In the genomic region with DNA sequence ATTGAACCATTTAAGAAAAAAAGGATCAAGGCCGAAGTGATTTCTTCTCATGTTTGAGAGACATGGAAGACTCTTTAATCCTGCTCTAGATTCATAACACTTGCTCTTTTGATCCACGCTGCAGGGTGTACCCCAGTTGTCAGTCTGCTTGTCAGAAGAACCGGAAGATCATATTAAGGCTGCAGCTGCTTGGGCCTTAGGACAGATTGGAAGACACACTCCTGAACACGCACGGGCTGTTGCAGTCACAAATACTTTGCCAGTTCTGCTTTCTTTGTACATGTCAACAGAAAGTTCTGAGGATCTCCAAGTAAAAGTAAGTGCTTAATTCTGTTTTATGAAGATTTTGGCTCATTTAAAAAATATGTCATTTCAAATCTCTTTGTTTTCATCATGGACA, we compare ENCODE assay signal across 1 cellular context.
TF ChIP-seq lines count a peak whose summit lies in the region.

No MANE protein-coding gene starts in this region.

TF ChIP-seq in K562, 482 proteins besides CTCF, POLR2A, EP300 and RAD21 (continued from another document and continues in another):
- TF ChIP-seq WHSC1 (IDR thresholded peaks at IDR 0.05; ENCODE audit: low read length) (no peak), FOXA1 (IDR thresholded peaks at IDR 0.05; ENCODE audit: borderline replicate concordance) (no peak), ZNF583 (CRISPR knock-in tag; IDR thresholded peaks at IDR 0.05) (no peak), CHCHD3 (CRISPR knock-in tag; IDR thresholded peaks at IDR 0.05) (no peak), NCOA6 (IDR thresholded peaks at IDR 0.05) (no peak), ZFP36 (IDR thresholded peaks at IDR 0.05; ENCODE audit: low read depth, low read length, partially characterized antibody) (no peak), MTA3 (IDR thresholded peaks at IDR 0.05; ENCODE audit: borderline replicate concordance) (0 out of 2 replicates have a peak, but pooled peaks have one; percentile 22), ZNF324 (CRISPR knock-in tag; IDR thresholded peaks at IDR 0.05) (no peak), EP400 (IDR thresholded peaks at IDR 0.05) (peak; percentile 30; the same call in 1 of the 2 replicates), FOSL1 (tag; conservative IDR thresholded peaks at IDR 0.05) (peak; percentile 24; the same call in 1 of the 2 replicates), DNMT1 (IDR thresholded peaks at IDR 0.05) (no peak), RBM17 (IDR thresholded peaks at IDR 0.05; ENCODE audit: borderline replicate concordance, low read depth, low read length) (no peak), MYBL2 (IDR thresholded peaks at IDR 0.05; ENCODE audit: low read depth) (no peak), MYBL2 (CRISPR knock-in tag; IDR thresholded peaks at IDR 0.05; ENCODE audit: borderline replicate concordance) (no peak), FOXK1 (CRISPR knock-in tag; IDR thresholded peaks at IDR 0.05; ENCODE audit: borderline replicate concordance) (no peak), XRCC5 (IDR thresholded peaks at IDR 0.05; ENCODE audit: low read depth, low read length) (no peak), ZBTB8A (IDR thresholded peaks at IDR 0.05; ENCODE audit: partially characterized antibody) (no peak), EGR1 (conservative IDR thresholded peaks at IDR 0.05) (no peak), NCOA4 (IDR thresholded peaks at IDR 0.05; ENCODE audit: partially characterized antibody) (no peak), TBP (optimal IDR thresholded peaks at IDR 0.05; ENCODE audit: low read depth, low read length) (peak; percentile 68), ELF2 (CRISPR knock-in tag; IDR thresholded peaks at IDR 0.05) (no peak), RBM15 (IDR thresholded peaks at IDR 0.05; ENCODE audit: insufficient read depth, low read length) (no peak), HDAC1 (IDR thresholded peaks at IDR 0.05) (0 out of 4 replicates have a peak, but pooled peaks of 1 of the 2 experiments have one; percentile 48), ZNF384 (IDR thresholded peaks at IDR 0.05; ENCODE audit: low read depth, low read length) (no peak), HDAC2 (IDR thresholded peaks at IDR 0.05) (no peak), POLR2AphosphoS5 (IDR thresholded peaks at IDR 0.05; ENCODE audit: control insufficient read depth, insufficient read depth, low read depth, low read length) (peak; percentile 41; the same call in 1 of the 2 replicates), TEAD4 (IDR thresholded peaks at IDR 0.05; ENCODE audit: low read length) (peak; percentile 12; the same call in 1 of the 2 replicates), TEAD4 (CRISPR knock-in tag; IDR thresholded peaks at IDR 0.05; ENCODE audit: borderline replicate concordance) (no peak), ZNF232 (CRISPR knock-in tag; IDR thresholded peaks at IDR 0.05) (no peak), TRIM24 (IDR thresholded peaks at IDR 0.05) (no peak), ZBED1 (IDR thresholded peaks at IDR 0.05) (no peak), POLR2G (IDR thresholded peaks at IDR 0.05; ENCODE audit: low read depth, low read length) (peak; percentile 50; the same call in 1 of the 2 replicates), FIP1L1 (IDR thresholded peaks at IDR 0.05; ENCODE audit: low read depth, low read length, poor library complexity, severe bottlenecking) (no peak), ZNF77 (CRISPR knock-in tag; IDR thresholded peaks at IDR 0.05) (no peak), EHMT2 (IDR thresholded peaks at IDR 0.05) (no peak), POLR3G (IDR thresholded peaks at IDR 0.05; ENCODE audit: extremely low read depth, insufficient read length, insufficient replicate concordance) (no peak), ZNF584 (CRISPR knock-in tag; IDR thresholded peaks at IDR 0.05; ENCODE audit: low read depth) (no peak), ETS2 (tag; IDR thresholded peaks at IDR 0.05; ENCODE audit: borderline replicate concordance, poor library complexity, severe bottlenecking) (no peak), ZNF699 (CRISPR knock-in tag; IDR thresholded peaks at IDR 0.05; ENCODE audit: insufficient replicate concordance) (no peak)
- TF ChIP-seq, protein P1, sequence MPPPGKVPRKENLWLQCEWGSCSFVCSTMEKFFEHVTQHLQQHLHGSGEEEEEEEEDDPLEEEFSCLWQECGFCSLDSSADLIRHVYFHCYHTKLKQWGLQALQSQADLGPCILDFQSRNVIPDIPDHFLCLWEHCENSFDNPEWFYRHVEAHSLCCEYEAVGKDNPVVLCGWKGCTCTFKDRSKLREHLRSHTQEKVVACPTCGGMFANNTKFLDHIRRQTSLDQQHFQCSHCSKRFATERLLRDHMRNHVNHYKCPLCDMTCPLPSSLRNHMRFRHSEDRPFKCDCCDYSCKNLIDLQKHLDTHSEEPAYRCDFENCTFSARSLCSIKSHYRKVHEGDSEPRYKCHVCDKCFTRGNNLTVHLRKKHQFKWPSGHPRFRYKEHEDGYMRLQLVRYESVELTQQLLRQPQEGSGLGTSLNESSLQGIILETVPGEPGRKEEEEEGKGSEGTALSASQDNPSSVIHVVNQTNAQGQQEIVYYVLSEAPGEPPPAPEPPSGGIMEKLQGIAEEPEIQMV (tag; conservative IDR thresholded peaks at IDR 0.05; ENCODE audit: low read depth): no peak
- TF ChIP-seq, protein P2, sequence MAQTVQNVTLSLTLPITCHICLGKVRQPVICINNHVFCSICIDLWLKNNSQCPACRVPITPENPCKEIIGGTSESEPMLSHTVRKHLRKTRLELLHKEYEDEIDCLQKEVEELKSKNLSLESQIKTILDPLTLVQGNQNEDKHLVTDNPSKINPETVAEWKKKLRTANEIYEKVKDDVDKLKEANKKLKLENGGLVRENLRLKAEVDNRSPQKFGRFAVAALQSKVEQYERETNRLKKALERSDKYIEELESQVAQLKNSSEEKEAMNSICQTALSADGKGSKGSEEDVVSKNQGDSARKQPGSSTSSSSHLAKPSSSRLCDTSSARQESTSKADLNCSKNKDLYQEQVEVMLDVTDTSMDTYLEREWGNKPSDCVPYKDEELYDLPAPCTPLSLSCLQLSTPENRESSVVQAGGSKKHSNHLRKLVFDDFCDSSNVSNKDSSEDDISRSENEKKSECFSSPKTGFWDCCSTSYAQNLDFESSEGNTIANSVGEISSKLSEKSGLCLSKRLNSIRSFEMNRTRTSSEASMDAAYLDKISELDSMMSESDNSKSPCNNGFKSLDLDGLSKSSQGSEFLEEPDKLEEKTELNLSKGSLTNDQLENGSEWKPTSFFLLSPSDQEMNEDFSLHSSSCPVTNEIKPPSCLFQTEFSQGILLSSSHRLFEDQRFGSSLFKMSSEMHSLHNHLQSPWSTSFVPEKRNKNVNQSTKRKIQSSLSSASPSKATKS (CRISPR knock-in tag; IDR thresholded peaks at IDR 0.05): no peak
- TF ChIP-seq, protein P3, sequence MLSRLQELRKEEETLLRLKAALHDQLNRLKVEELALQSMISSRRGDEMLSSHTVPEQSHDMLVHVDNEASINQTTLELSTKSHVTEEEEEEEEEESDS (CRISPR knock-in tag; IDR thresholded peaks at IDR 0.05): no peak
- TF ChIP-seq, protein P4, sequence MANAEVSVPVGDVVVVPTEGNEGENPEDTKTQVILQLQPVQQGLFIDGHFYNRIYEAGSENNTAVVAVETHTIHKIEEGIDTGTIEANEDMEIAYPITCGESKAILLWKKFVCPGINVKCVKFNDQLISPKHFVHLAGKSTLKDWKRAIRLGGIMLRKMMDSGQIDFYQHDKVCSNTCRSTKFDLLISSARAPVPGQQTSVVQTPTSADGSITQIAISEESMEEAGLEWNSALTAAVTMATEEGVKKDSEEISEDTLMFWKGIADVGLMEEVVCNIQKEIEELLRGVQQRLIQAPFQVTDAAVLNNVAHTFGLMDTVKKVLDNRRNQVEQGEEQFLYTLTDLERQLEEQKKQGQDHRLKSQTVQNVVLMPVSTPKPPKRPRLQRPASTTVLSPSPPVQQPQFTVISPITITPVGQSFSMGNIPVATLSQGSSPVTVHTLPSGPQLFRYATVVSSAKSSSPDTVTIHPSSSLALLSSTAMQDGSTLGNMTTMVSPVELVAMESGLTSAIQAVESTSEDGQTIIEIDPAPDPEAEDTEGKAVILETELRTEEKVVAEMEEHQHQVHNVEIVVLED (CRISPR knock-in tag; IDR thresholded peaks at IDR 0.05): no peak
- TF ChIP-seq, protein P5, sequence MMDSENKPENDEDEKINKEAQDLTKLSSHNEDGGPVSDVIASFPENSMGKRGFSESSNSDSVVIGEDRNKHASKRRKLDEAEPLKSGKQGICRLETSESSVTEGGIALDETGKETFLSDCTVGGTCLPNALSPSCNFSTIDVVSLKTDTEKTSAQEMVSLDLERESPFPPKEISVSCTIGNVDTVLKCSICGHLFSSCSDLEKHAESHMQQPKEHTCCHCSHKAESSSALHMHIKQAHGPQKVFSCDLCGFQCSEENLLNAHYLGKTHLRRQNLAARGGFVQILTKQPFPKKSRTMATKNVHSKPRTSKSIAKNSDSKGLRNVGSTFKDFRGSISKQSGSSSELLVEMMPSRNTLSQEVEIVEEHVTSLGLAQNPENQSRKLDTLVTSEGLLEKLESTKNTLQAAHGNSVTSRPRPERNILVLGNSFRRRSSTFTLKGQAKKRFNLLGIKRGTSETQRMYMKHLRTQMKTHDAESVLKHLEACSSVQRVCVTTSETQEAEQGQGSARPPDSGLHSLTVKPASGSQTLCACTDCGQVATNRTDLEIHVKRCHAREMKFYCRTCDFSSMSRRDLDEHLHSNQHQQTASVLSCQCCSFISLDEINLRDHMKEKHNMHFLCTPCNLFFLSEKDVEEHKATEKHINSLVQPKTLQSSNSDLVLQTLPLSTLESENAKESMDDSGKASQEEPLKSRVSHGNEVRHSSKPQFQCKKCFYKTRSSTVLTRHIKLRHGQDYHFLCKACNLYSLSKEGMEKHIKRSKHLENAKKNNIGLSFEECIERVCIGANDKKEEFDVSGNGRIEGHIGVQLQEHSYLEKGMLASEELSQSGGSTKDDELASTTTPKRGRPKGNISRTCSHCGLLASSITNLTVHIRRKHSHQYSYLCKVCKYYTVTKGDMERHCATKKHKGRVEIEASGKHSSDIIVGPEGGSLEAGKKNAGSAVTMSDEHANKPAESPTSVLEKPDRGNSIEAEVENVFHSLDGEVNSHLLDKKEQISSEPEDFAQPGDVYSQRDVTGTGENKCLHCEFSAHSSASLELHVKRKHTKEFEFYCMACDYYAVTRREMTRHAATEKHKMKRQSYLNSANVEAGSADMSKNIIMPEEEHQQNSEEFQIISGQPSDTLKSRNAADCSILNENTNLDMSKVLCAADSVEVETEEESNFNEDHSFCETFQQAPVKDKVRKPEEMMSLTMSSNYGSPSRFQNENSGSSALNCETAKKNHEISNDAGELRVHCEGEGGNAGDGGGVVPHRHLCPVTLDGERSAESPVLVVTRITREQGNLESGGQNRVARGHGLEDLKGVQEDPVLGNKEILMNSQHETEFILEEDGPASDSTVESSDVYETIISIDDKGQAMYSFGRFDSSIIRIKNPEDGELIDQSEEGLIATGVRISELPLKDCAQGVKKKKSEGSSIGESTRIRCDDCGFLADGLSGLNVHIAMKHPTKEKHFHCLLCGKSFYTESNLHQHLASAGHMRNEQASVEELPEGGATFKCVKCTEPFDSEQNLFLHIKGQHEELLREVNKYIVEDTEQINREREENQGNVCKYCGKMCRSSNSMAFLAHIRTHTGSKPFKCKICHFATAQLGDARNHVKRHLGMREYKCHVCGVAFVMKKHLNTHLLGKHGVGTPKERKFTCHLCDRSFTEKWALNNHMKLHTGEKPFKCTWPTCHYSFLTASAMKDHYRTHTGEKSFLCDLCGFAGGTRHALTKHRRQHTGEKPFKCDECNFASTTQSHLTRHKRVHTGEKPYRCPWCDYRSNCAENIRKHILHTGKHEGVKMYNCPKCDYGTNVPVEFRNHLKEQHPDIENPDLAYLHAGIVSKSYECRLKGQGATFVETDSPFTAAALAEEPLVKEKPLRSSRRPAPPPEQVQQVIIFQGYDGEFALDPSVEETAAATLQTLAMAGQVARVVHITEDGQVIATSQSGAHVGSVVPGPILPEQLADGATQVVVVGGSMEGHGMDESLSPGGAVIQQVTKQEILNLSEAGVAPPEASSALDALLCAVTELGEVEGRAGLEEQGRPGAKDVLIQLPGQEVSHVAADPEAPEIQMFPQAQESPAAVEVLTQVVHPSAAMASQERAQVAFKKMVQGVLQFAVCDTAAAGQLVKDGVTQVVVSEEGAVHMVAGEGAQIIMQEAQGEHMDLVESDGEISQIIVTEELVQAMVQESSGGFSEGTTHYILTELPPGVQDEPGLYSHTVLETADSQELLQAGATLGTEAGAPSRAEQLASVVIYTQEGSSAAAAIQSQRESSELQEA (IDR thresholded peaks at IDR 0.05; ENCODE audit: low read depth): no peak
- TF ChIP-seq, protein P6, sequence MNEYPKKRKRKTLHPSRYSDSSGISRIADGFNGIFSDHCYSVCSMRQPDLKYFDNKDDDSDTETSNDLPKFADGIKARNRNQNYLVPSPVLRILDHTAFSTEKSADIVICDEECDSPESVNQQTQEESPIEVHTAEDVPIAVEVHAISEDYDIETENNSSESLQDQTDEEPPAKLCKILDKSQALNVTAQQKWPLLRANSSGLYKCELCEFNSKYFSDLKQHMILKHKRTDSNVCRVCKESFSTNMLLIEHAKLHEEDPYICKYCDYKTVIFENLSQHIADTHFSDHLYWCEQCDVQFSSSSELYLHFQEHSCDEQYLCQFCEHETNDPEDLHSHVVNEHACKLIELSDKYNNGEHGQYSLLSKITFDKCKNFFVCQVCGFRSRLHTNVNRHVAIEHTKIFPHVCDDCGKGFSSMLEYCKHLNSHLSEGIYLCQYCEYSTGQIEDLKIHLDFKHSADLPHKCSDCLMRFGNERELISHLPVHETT (CRISPR knock-in tag; conservative IDR thresholded peaks at IDR 0.05 in 1 of 2, IDR thresholded peaks at IDR 0.05 in 1 of 2): 0 out of 4 replicates have a peak, but pooled peaks of 1 of the 2 experiments have one; percentile 28
- TF ChIP-seq, protein P7, sequence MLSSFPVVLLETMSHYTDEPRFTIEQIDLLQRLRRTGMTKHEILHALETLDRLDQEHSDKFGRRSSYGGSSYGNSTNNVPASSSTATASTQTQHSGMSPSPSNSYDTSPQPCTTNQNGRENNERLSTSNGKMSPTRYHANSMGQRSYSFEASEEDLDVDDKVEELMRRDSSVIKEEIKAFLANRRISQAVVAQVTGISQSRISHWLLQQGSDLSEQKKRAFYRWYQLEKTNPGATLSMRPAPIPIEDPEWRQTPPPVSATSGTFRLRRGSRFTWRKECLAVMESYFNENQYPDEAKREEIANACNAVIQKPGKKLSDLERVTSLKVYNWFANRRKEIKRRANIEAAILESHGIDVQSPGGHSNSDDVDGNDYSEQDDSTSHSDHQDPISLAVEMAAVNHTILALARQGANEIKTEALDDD (IDR thresholded peaks at IDR 0.05): peak; percentile 60
- TF ChIP-seq, protein P8, sequence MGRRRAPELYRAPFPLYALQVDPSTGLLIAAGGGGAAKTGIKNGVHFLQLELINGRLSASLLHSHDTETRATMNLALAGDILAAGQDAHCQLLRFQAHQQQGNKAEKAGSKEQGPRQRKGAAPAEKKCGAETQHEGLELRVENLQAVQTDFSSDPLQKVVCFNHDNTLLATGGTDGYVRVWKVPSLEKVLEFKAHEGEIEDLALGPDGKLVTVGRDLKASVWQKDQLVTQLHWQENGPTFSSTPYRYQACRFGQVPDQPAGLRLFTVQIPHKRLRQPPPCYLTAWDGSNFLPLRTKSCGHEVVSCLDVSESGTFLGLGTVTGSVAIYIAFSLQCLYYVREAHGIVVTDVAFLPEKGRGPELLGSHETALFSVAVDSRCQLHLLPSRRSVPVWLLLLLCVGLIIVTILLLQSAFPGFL (CRISPR knock-in tag; IDR thresholded peaks at IDR 0.05): no peak
- TF ChIP-seq, protein P9, sequence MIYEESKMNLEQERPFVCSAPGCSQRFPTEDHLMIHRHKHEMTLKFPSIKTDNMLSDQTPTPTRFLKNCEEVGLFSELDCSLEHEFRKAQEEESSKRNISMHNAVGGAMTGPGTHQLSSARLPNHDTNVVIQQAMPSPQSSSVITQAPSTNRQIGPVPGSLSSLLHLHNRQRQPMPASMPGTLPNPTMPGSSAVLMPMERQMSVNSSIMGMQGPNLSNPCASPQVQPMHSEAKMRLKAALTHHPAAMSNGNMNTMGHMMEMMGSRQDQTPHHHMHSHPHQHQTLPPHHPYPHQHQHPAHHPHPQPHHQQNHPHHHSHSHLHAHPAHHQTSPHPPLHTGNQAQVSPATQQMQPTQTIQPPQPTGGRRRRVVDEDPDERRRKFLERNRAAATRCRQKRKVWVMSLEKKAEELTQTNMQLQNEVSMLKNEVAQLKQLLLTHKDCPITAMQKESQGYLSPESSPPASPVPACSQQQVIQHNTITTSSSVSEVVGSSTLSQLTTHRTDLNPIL (CRISPR knock-in tag; IDR thresholded peaks at IDR 0.05): no peak
